ENCODE assay signal across 26 cellular contexts in genomic region chr3:10997196-10997595, GRCh38. TPM values are rescaled to one million over a fixed set of nuclear protein-coding genes. Genes with fewer than 3 reads are reported as not detected.
"Had no signal": no experiment of that assay in that cellular context is flagged by ENCODE, and none has a peak within 500 bp of the region (broad histone marks: within the 10 kb centered on the region; RNA-seq: fewer than 3 reads in every experiment).

No MANE protein-coding gene starts in this region.

- DNase-seq: activated CD4-positive, alpha-beta T cell treated with anti-CD3 and anti-CD28 coated beads for 48 hours; activated CD4-positive, alpha-beta T cell treated with anti-CD3 and anti-CD28 coated beads, Interleukin-2, amount 50 U/mL, for 4 hours; activated CD4-positive, CD25-positive, alpha-beta regulatory T cell treated with anti-CD3 and anti-CD28 coated beads, Interleukin-2, amount 50 U/mL, for 72 hours; activated CD8-positive, alpha-beta memory T cell treated with anti-CD3 and anti-CD28 coated beads, Interleukin-2, amount 50 U/mL, for 48 hours; activated CD8-positive, alpha-beta T cell treated with anti-CD3 and anti-CD28 coated beads, Interleukin-2, amount 10 ng/mL, durations not matched to agents 7 days and 5 days; activated naive CD4-positive, alpha-beta T cell treated with anti-CD3 and anti-CD28 coated beads, Interleukin-2, amount 50 U/mL, for 16 hours; activated naive CD8-positive, alpha-beta T cell treated with anti-CD3 and anti-CD28 coated beads, Interleukin-2, amount 10 ng/mL, durations not matched to agents 7 days and 5 days; activated T-cell treated with anti-CD3 and anti-CD28 coated beads, Interleukin-2, amount 50 U/mL, for 1 hour; adrenal gland; aorta; Kasumi-1; KBM-7; NCI-H1048; NCI-H1930; NCI-H2171; NCI-H226; NCI-H510A; NCI-H526 treated with DMSO at 0.1 percent for 48 hours; NCI-H82; SIG-M5; T-helper 17 cell; T-helper 9 cell had no signal

- ATAC-seq: activated CD8-positive, alpha-beta T cell treated with anti-CD3 and anti-CD28 coated beads, Interleukin-2, amount 10 ng/mL, durations not matched to agents 7 days and 5 days; T-helper 17 cell; WTC11 had no signal

- H3K9me3 ChIP-seq: adrenal gland had no signal

- H3K4me3 ChIP-seq: adrenal gland had no signal

- H3K27ac ChIP-seq: adrenal gland had no signal

- H3K4me1 ChIP-seq: adrenal gland had no signal

- H3K36me3 ChIP-seq: adrenal gland had no signal

RNA-seq across cellular contexts. Expression of gene SLC6A1, which starts 4.6 kb away (rescaled TPM):
- total RNA-seq: activated CD8-positive, alpha-beta T cell treated with anti-CD3 and anti-CD28 coated beads, Interleukin-2, amount 10 ng/mL, durations not matched to agents 7 days and 5 days; activated naive CD8-positive, alpha-beta T cell treated with anti-CD3 and anti-CD28 coated beads, Interleukin-2, amount 10 ng/mL, durations not matched to agents 7 days and 5 days; bronchial epithelial cell; OCI-LY7; RPMI7951; T-helper 17 cell had no signal
